8 cellular contexts compared by ENCODE assay signal in the genomic region with DNA sequence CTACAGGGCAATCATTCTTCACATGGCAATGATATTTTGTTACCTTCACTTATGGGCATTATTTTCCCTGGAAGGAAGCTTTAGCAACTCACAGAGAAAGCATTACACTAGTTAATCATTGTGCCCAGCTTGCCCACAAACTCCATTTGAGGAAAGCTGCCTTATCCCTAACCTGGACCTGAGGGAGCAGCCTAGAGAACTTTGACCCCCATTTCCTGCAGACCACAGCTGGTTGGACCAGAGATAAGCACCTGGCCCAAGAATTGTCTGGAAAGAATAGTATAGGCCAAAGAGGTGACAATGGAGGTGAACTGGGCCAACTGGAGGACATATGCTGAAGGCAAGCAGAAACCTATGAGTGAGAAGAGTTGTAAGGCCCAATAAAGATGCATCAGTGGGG.
"Had no signal": no experiment of that assay in that cellular context is flagged by ENCODE, and none has a peak within 500 bp of the region (broad histone marks: within the 10 kb centered on the region; RNA-seq: fewer than 3 reads in every experiment).

No MANE protein-coding gene starts in this region.

- H3K4me3 ChIP-seq: GM12878 had no signal

- DNase-seq: GDM1, GF-D8 had no signal

- FAIRE-seq: G401.6, GM12878, GM12891, GM12892, GM18507, GM19239 had no signal

- ATAC-seq: GM12878 had no signal
